In the genomic region with DNA sequence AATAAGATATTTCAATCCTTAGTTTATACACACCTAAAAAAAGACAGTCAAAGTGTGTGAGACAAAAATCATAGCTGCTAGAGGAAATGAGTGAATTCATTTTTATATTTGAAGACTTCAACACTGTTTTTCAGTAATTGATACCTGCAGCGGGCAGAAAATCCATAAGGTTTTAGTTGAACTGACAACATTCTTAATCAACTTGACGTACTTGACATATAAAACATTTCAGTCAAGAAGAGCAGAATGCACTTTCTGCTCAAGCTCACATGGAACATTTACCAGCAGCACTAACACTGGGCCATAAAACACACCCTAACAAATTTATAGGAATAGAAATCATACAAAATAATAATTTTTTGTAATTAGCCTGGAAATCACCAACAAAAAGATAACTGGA, we compare ENCODE assay signal across 34 cellular contexts.
"Had no signal": no experiment of that assay in that cellular context is flagged by ENCODE, and none has a peak within 500 bp of the region (broad histone marks: within the 10 kb centered on the region; RNA-seq: fewer than 3 reads in every experiment).

No MANE protein-coding gene starts in this region.

- H3K9ac ChIP-seq: KMS-11 had no signal

- DNase-seq: Karpas-422, Kasumi-1, MG63, MM.1S, MV-4-11, NCI-H1048, NCI-H1092, NCI-H1092 treated with DMSO at 0.1 percent for 48 hours, NCI-H1105, NCI-H1105 treated with DMSO at 0.1 percent for 48 hours, NCI-H1417, NCI-H1417 treated with DMSO at 0.1 percent for 48 hours, NCI-H1436, NCI-H1436 treated with DMSO at 0.1 percent for 48 hours, NCI-H146, NCI-H1694, NCI-H1694 treated with DMSO at 0.1 percent for 48 hours, NCI-H187, NCI-H187 treated with DMSO at 0.1 percent for 48 hours, NCI-H1930, NCI-H2029, NCI-H2029 treated with DMSO at 0.1 percent for 48 hours, NCI-H2081, NCI-H2081 treated with DMSO at 0.1 percent for 48 hours, NCI-H2107, NCI-H2171, NCI-H2171 treated with DMSO at 0.1 percent for 48 hours, NCI-H2227 treated with DMSO at 0.1 percent for 48 hours, NCI-H226, NCI-H345, NCI-H446, NCI-H446 treated with DMSO at 0.1 percent for 48 hours, NCI-H510A had no signal

- H3K4me3 ChIP-seq: MG63 had no signal

- H3K36me3 ChIP-seq: MG63 had no signal

- H3K27ac ChIP-seq: KMS-11 had no signal

- H3K9me3 ChIP-seq: MG63 had no signal

- H3K27me3 ChIP-seq: MG63 had no signal

- H3K4me2 ChIP-seq: KMS-11 had no signal
